Comparison of ENCODE assay signal across 21 cellular contexts in the genomic region with DNA sequence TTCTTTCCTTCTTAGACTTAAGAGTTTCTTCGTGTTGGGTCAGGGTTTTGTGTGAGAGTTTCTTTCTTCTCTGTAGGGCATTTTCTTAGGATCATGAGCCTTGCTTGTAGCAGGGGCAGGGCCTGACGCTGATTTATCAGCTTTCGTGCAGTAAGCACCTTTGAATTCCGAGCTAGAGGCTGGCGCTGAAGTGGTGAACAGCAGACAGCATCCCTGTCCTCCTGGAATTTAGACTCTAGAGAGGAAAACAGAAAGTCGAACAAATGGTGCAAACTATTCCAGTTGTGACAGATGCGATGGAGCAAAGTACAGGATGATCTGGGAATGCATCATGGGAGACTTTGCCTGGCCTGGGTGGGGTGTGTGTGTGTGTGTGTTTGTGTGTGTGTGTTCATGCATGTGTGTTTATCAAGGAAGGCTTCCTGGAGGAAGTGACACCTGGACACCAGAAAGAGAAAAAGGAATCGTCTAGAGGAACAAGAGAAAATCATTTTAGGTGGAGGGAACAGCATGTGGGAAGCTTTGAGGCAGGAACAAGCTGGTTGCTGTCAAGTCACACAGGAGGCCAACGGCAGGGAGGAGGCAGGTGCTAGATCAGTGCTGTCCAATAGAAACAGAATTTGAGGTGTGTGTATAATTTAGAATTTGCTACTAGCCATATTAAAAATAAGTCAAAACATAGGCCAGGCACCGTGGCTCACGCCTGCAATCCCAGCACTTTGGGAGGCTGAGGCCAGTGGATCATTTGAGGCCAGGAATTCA.
DNase-seq lines count a peak whose midpoint lies in the region; ATAC-seq and TF ChIP-seq lines count a peak whose summit lies in the region.
"Had no signal": no experiment of that assay in that cellular context is flagged by ENCODE, and none has a peak within 500 bp of the region (broad histone marks: within the 10 kb centered on the region; RNA-seq: fewer than 3 reads in every experiment).

No MANE protein-coding gene starts in this region.

- no peak for TF ChIP-seq POLR2A in body of pancreas (IDR thresholded peaks at IDR 0.05)

- TF ChIP-seq CTCF in body of pancreas (IDR thresholded peaks at IDR 0.05) (no peak), mucosa of descending colon (IDR thresholded peaks at IDR 0.05) (no peak), tibial artery (IDR thresholded peaks at IDR 0.05) (no peak)

- H3K9me3 Mint-ChIP-seq in activated naive CD4-positive, alpha-beta T cell treated with anti-CD3 and anti-CD28 coated beads, Interleukin-2, amount 50 U/mL, for 72 hours, result no peaks in the 10 kb centered on the region
- H3K9me3 Mint-ChIP-seq: activated T-cell treated with anti-CD3 and anti-CD28 coated beads, Interleukin-2, amount 50 U/mL, for 4 hours; natural killer cell treated with Interleukin-12 subunit alpha and Interleukin-12 subunit beta and Interleukin-15 and Interleukin-18, amount 100 ng/mL, for 72 hours had no signal

- peaks cover 8 to 15% of the 10 kb centered on the region in 2 donors for H3K36me3 Mint-ChIP-seq in activated naive CD4-positive, alpha-beta T cell treated with anti-CD3 and anti-CD28 coated beads, Interleukin-2, amount 50 U/mL, for 72 hours

- H3K36me3 ChIP-seq in body of pancreas (replicated peaks in 1 of 2; ENCODE audit: insufficient read depth in 1 of 2, low read depth in 2 of 2) (no peaks in the 10 kb centered on the region), mucosa of descending colon (ENCODE audit: low read depth) (no peaks in the 10 kb centered on the region), tibial artery (peaks cover 0 to 14% (median 0%) of the 10 kb centered on the region in 3 donors)

- intact Hi-C loops in body of pancreas (cut with DNase I) (no loop called here), mucosa of descending colon (cut with DNase I, micrococcal nuclease) (no loop called here), tibial artery (cut with DNase I; ENCODE audit: low total_unique reads) (no loop called here)

- WGBS in body of pancreas, 2 donors, result 79 to 83% methylated on average over 11 of the region's 11 CpGs

- H3K4me3 ChIP-seq in body of pancreas (no peak overlapping the region), mucosa of descending colon (no peak overlapping the region), tibial artery (no peak overlapping the region)

- DNase-seq in activated naive CD4-positive, alpha-beta T cell treated with anti-CD3 and anti-CD28 coated beads, Interleukin-2, amount 50 U/mL, for 72 hours (ENCODE audit: low spot score in 2 of 2), result no peak
- DNase-seq in activated naive CD4-positive, alpha-beta T cell treated with Interleukin-2 at 50 U/mL for 16 hours, result no peak
- no peak for DNase-seq in body of pancreas
- peak in 1 of 3 donors; percentile 30 for DNase-seq in mucosa of descending colon
- DNase-seq in tibial artery, result no peak
- no peak for DNase-seq in NCI-H146 (lab: John Stamatoyannopoulos, UW)
- DNase-seq in activated CD4-positive, CD25-positive, alpha-beta regulatory T cell (lab: John Stamatoyannopoulos, UW), result no peak
- DNase-seq: activated T-cell treated with anti-CD3 and anti-CD28 coated beads, Interleukin-2, amount 50 U/mL, for 4 hours; foreskin melanocyte; HCEC 1CT; hypothalamus; mesendoderm; NCI-H1105; NCI-H2107; NCI-H510A treated with DMSO at 0.1 percent for 48 hours; stimulated activated CD4-positive, alpha-beta T cell treated with anti-CD3 and anti-CD28 coated beads, Interleukin-4, amount 100 ng/mL, for 24 hours; T-helper 9 cell had no signal

- no peaks in the 10 kb centered on the region for H3K27me3 ChIP-seq in body of pancreas
- H3K27me3 ChIP-seq in tibial artery, result no peaks in the 10 kb centered on the region

- H3K27ac ChIP-seq in body of pancreas (peak overlapping the region in 3 of 4 donors; percentile 76 to 88 (median 81)), tibial artery (peak overlapping the region; percentile 49 to 72)
- H3K27ac ChIP-seq: C4-2B had no signal

- peak overlapping the region; percentile 2 to 25 for H3K27ac Mint-ChIP-seq in activated naive CD4-positive, alpha-beta T cell treated with anti-CD3 and anti-CD28 coated beads, Interleukin-2, amount 50 U/mL, for 72 hours

- H3K4me1 ChIP-seq in body of pancreas, result peaks cover 88% of the 10 kb centered on the region
- no peaks in the 10 kb centered on the region for H3K4me1 ChIP-seq in mucosa of descending colon (ENCODE audit: low read depth)
- H3K4me1 ChIP-seq in tibial artery, result peaks cover 0 to 15% (median 1%) of the 10 kb centered on the region in 4 donors

- H3K9me3 ChIP-seq in body of pancreas, result peaks cover 0 to 2% (median 0%) of the 10 kb centered on the region in 3 donors
- no peaks in the 10 kb centered on the region for H3K9me3 ChIP-seq in mucosa of descending colon
- H3K9me3 ChIP-seq in tibial artery, result no peaks in the 10 kb centered on the region

- no peak for ATAC-seq in activated naive CD4-positive, alpha-beta T cell treated with anti-CD3 and anti-CD28 coated beads, Interleukin-2, amount 50 U/mL, for 72 hours
- no peak for ATAC-seq in body of pancreas
- ATAC-seq in mucosa of descending colon, result peak; percentile 85
- ATAC-seq in HG03354 (IDR thresholded peaks at IDR 0.05; ENCODE audit: poor library complexity, severe bottlenecking, unreplicated experiment), result no peak
- ATAC-seq: activated CD4-positive, CD25-positive, alpha-beta regulatory T cell treated with anti-CD3 and anti-CD28 coated beads, Interleukin-2, amount 50 U/mL, for 24 hours; activated T-cell treated with anti-CD3 and anti-CD28 coated beads, Interleukin-2, amount 50 U/mL, for 4 hours; natural killer cell treated with Interleukin-12 subunit alpha and Interleukin-12 subunit beta and Interleukin-15 and Interleukin-18, amount 100 ng/mL, for 72 hours had no signal
